1 cellular context compared by ENCODE assay signal in genomic region chr19:33435706-33436359, GRCh38.
TF ChIP-seq lines count a peak whose summit lies in the region.

No MANE protein-coding gene starts in this region.

TF ChIP-seq in H1, 55 proteins besides CTCF, POLR2A, EP300 and RAD21:
- TF ChIP-seq USF2 (IDR thresholded peaks at IDR 0.05; ENCODE audit: low read length) (no peak), BCL11A (IDR thresholded peaks at IDR 0.05; ENCODE audit: low read depth in 2 of 2, low read length in 2 of 2) (no peak), SRF (IDR thresholded peaks at IDR 0.05; ENCODE audit: low read depth, low read length) (no peak), SP1 (IDR thresholded peaks at IDR 0.05; ENCODE audit: low read depth, low read length) (no peak), BACH1 (IDR thresholded peaks at IDR 0.05; ENCODE audit: low read length) (no peak), POLR2AphosphoS5 (IDR thresholded peaks at IDR 0.05; ENCODE audit: low read depth, low read length) (no peak), JUND (IDR thresholded peaks at IDR 0.05; ENCODE audit: low read length) (no peak), TBP (IDR thresholded peaks at IDR 0.05; ENCODE audit: low read depth, low read length) (no peak), E2F6 (IDR thresholded peaks at IDR 0.05) (no peak), TEAD4 (IDR thresholded peaks at IDR 0.05; ENCODE audit: low read depth, low read length) (no peak), HDAC6 (IDR thresholded peaks at IDR 0.05; ENCODE audit: low read depth, low read length) (no peak), ATF3 (IDR thresholded peaks at IDR 0.05; ENCODE audit: insufficient read depth, low read depth, low read length) (no peak), RFX5 (IDR thresholded peaks at IDR 0.05; ENCODE audit: borderline replicate concordance, low read depth, low read length) (no peak), SP4 (IDR thresholded peaks at IDR 0.05; ENCODE audit: low read length) (no peak), ASH2L (IDR thresholded peaks at IDR 0.05; ENCODE audit: low read length) (no peak)
